ENCODE assay signal across 24 cellular contexts in genomic region chr3:53218136-53218535, GRCh38. TPM values are rescaled to one million over a fixed set of nuclear protein-coding genes. Genes with fewer than 3 reads are reported as not detected.
A peak's percentile ranks its signal among the peaks of the same experiment; 100 is the strongest.
DNase-seq lines count a peak whose midpoint lies in the region; ATAC-seq, FAIRE-seq and TF ChIP-seq lines count a peak whose summit lies in the region.
"Had no signal": no experiment of that assay in that cellular context is flagged by ENCODE, and none has a peak within 500 bp of the region (broad histone marks: within the 10 kb centered on the region; RNA-seq: fewer than 3 reads in every experiment).

No MANE protein-coding gene starts in this region.

- no peak for TF ChIP-seq CTCF in Calu3 (IDR thresholded peaks at IDR 0.05; ENCODE audit: unreplicated experiment)
- TF ChIP-seq CTCF in testis (IDR thresholded peaks at IDR 0.05): no peak
- TF ChIP-seq CTCF in esophagus squamous epithelium (IDR thresholded peaks at IDR 0.05): no peak

- no peaks in the 10 kb centered on the region for H3K27me3 ChIP-seq in testis
- H3K27me3 ChIP-seq in esophagus squamous epithelium: no peaks in the 10 kb centered on the region
- H3K27me3 ChIP-seq: MG63, ovary, SJSA1, suprapubic skin had no signal

- no peak for TF ChIP-seq POLR2A in testis (IDR thresholded peaks at IDR 0.05)
- TF ChIP-seq POLR2A in esophagus squamous epithelium (IDR thresholded peaks at IDR 0.05): no peak

- WGBS in testis, 2 donors: 88 to 96% methylated on average over 2 of the region's 2 CpGs
- WGBS in esophagus squamous epithelium, 2 donors: 50 to 64% methylated on average over 1 to 2 of the region's 2 CpGs

- H3K27me3 Mint-ChIP-seq in Calu3 (ENCODE audit: unreplicated experiment): no peaks in the 10 kb centered on the region
- H3K27me3 Mint-ChIP-seq in naive B cell: no peaks in the 10 kb centered on the region

- no peaks in the 10 kb centered on the region for H3K9me3 ChIP-seq in testis
- no peaks in the 10 kb centered on the region for H3K9me3 ChIP-seq in esophagus squamous epithelium
- H3K9me3 ChIP-seq: HAP-1, MG63, ovary, SJSA1, suprapubic skin had no signal

- CTCF ChIA-PET in Calu3 (lab: Charles Lee): interaction anchor here (0.7 kb wide), 1 partner anchor 180 kb away, joined by 4 read pairs; no protein-coding TSS in a partner anchor

- H3K36me3 Mint-ChIP-seq in Calu3 (ENCODE audit: insufficient read depth, unreplicated experiment) (peaks cover 52% of the 10 kb centered on the region), naive B cell (no peaks in the 10 kb centered on the region)

- no peak overlapping the region for H3K4me3 Mint-ChIP-seq in Calu3 (ENCODE audit: low read depth, unreplicated experiment)
- H3K4me3 Mint-ChIP-seq in naive B cell: peak overlapping the region in 3 of 8 donors; percentile 0 to 53 (median 45)
- H3K4me3 Mint-ChIP-seq: T-helper 2 cell treated with Interferon-gamma antibody and Interleukin-4, amounts not matched to agents 5 μg/mL and 100 μg/mL, for 36 hours had no signal

- peak; percentile 39 for ATAC-seq in HG02623 (IDR thresholded peaks at IDR 0.05; ENCODE audit: unreplicated experiment)
- ATAC-seq in naive B cell (ENCODE audit: low read depth in 2 of 2): peak in 1 of 2 donors; percentile 83

- BruUV-seq in Calu3 (replicated peaks; lab: Mats Ljungman, UMichigan): no TSS peak

- FAIRE-seq in urothelium cell line (lab: Jason Lieb, UNC): no peak
- FAIRE-seq: astrocyte, D721Med, endothelial cell of umbilical vein, GM12892 had no signal

- no peaks in the 10 kb centered on the region for H3K9me3 Mint-ChIP-seq in Calu3 (ENCODE audit: low read depth, unreplicated experiment)
- H3K9me3 Mint-ChIP-seq in naive B cell: peaks cover 0 to 2% (median 0%) of the 10 kb centered on the region in 7 donors
- H3K9me3 Mint-ChIP-seq: T-helper 2 cell treated with Interferon-gamma antibody and Interleukin-4, amounts not matched to agents 5 μg/mL and 100 μg/mL, for 36 hours had no signal

- intact Hi-C loops in Calu3 (cut with micrococcal nuclease; ENCODE audit: unreplicated experiment) (no loop called here), testis (cut with DNase I; ENCODE audit: low total_unique reads) (no loop called here), esophagus squamous epithelium (cut with DNase I) (no loop called here)

- H3K4me3 ChIP-seq in testis (no peak overlapping the region), esophagus squamous epithelium (no peak overlapping the region)
- H3K4me3 ChIP-seq: HAP-1, MG63, ovary, SJSA1, suprapubic skin had no signal

- H3K36me3 ChIP-seq in testis (ENCODE audit: low read depth, missing control alignments): no peaks in the 10 kb centered on the region
- H3K36me3 ChIP-seq in esophagus squamous epithelium: peaks cover 0 to 8% (median 0%) of the 10 kb centered on the region in 3 donors
- H3K36me3 ChIP-seq: ovary had no signal

- H3K27ac Mint-ChIP-seq in Calu3 (ENCODE audit: unreplicated experiment) (peak overlapping the region; percentile 82), naive B cell (peak overlapping the region in 3 of 6 donors; percentile 26 to 80 (median 46))
- H3K27ac Mint-ChIP-seq: T-helper 2 cell treated with Interferon-gamma antibody and Interleukin-4, amounts not matched to agents 5 μg/mL and 100 μg/mL, for 36 hours had no signal

- no peaks in the 10 kb centered on the region for H3K4me1 ChIP-seq in testis
- H3K4me1 ChIP-seq in esophagus squamous epithelium: peaks cover 0 to 8% (median 0%) of the 10 kb centered on the region in 3 donors
- H3K4me1 ChIP-seq: HAP-1, SJSA1, suprapubic skin had no signal

- H3K4me1 Mint-ChIP-seq in Calu3 (ENCODE audit: low read depth, unreplicated experiment): no peaks in the 10 kb centered on the region
- H3K4me1 Mint-ChIP-seq in naive B cell: peaks cover 5 to 17% (median 10%) of the 10 kb centered on the region in 3 donors

- no peak for DNase-seq in Calu3
- DNase-seq in OCI-M1 (lab: John Stamatoyannopoulos, UW): peak; percentile 18
- DNase-seq in naive B cell: peak; percentile 43
- DNase-seq in testis: no peak
- DNase-seq in urothelium cell line (ENCODE audit: low spot score): no peak
- DNase-seq in stimulated activated CD4-positive, alpha-beta T cell treated with anti-CD3 and anti-CD28 coated beads, Interleukin-2, amount 100 ng/mL, for 24 hours: no peak
- DNase-seq in esophagus squamous epithelium (lab: John Stamatoyannopoulos, UW): no peak
- DNase-seq: activated CD4-positive, CD25-positive, alpha-beta regulatory T cell treated with anti-CD3 and anti-CD28 coated beads, Interleukin-2, amount 50 U/mL, for 72 hours; foreskin fibroblast; GF-D8; left cardiac atrium; MG63; NCI-H1930; ovary; stimulated activated CD4-positive, alpha-beta T cell treated with anti-CD3 and anti-CD28 coated beads, Interleukin-4, amount 100 ng/mL, for 24 hours had no signal

- no peak overlapping the region for H3K27ac ChIP-seq in testis
- no peak overlapping the region for H3K27ac ChIP-seq in esophagus squamous epithelium
- H3K27ac ChIP-seq: ovary, SJSA1, suprapubic skin had no signal

RNA-seq across cellular contexts. Expression of gene TKT, which starts 37.7 kb away (rescaled TPM):
- total RNA-seq in Calu3 (2022): 391 and 446 TPM in 2 replicates
- polyA plus RNA-seq in naive B cell (ENCODE audit: low read depth in 6 of 6): 10 to 100 TPM; 33.0 to 52.9 (median 45.9) TPM
- total RNA-seq in testis: 100 to 1,000 TPM; 112 to 184 TPM
- polyA plus RNA-seq in testis (ENCODE audit: insufficient read depth, low read depth, low replicate concordance): 99.9 TPM
- 100 to 1,000 TPM; 497 to 698 (median 627) TPM for total RNA-seq in esophagus squamous epithelium

RNA-seq across cellular contexts. Expression of gene PRKCD, which starts 57.1 kb away (rescaled TPM):
- total RNA-seq in Calu3 (2022) (24.4 and 25.2 TPM in 2 replicates), testis (10 to 100 TPM; 36.3 to 44.5 TPM), esophagus squamous epithelium (10 to 100 TPM in 3 of 4 donors, 1 to 10 TPM in 1; 8.8 to 21.5 (median 20.1) TPM)
- polyA plus RNA-seq in naive B cell (ENCODE audit: low read depth in 6 of 6) (10 to 100 TPM; 22.2 to 53.0 (median 31.6) TPM), testis (ENCODE audit: insufficient read depth, low read depth, low replicate concordance) (42.3 TPM)

Comparison
In these comparisons a context has a peak if more than half of its experiments do, and no peak if none do; other contexts are left out.
1. DNase-seq: peak in OCI-M1 (single experiment) and naive B cell (single experiment); none in Calu3 (single experiment), testis (single experiment), urothelium cell line (single experiment), stimulated activated CD4-positive, alpha-beta T cell treated with anti-CD3 and anti-CD28 coated beads, Interleukin-2, amount 100 ng/mL, for 24 hours (0 of 2) and esophagus squamous epithelium (single experiment).